10 cellular contexts compared by ENCODE assay signal in the genomic region with DNA sequence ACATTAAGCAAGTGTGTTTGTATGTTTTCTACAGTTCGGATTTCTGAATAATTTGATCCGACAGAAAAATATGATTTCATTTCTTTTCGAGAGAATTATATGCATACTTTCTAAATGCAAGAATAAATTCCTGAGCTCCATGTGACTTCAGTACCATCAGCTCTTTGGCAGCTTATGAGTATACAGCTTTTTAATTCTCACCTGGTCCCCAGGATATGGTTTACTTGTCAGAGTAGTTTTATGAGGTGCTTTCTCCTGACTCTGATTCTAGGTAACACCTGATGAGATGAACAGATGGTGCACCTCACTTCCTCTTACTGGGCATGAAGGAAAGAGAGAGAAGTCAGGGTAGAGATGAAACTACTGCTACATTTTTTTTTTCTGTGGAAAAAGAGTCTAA. TPM values are rescaled to one million over a fixed set of nuclear protein-coding genes. Genes with fewer than 3 reads are reported as not detected.
DNase-seq lines count a peak whose midpoint lies in the region; ATAC-seq and TF ChIP-seq lines count a peak whose summit lies in the region.
"Had no signal": no experiment of that assay in that cellular context is flagged by ENCODE, and none has a peak within 500 bp of the region (broad histone marks: within the 10 kb centered on the region; RNA-seq: fewer than 3 reads in every experiment).

No MANE protein-coding gene starts in this region.

- H3K27me3 Mint-ChIP-seq in dendritic cell treated with granulocyte-macrophage colony-stimulating factor and Interleukin-4, amounts not matched to agents 40 ng/mL and 50 ng/mL, for 4 days, result no peaks in the 10 kb centered on the region

- TF ChIP-seq CTCF in foreskin fibroblast (IDR thresholded peaks at IDR 0.05; ENCODE audit: low read depth, low read length), result no peak

- ATAC-seq in GM19397 (IDR thresholded peaks at IDR 0.05; ENCODE audit: unreplicated experiment) (peak; percentile 42), HG03571 (IDR thresholded peaks at IDR 0.05; ENCODE audit: unreplicated experiment) (peak; percentile 47)

- H3K9me3 Mint-ChIP-seq in dendritic cell treated with granulocyte-macrophage colony-stimulating factor and Interleukin-4, amounts not matched to agents 40 ng/mL and 50 ng/mL, for 4 days, result no peaks in the 10 kb centered on the region

- peak; percentile 38 for DNase-seq in renal cortical epithelial cell (ENCODE audit: low read depth)
- no peak for DNase-seq in NCI-H345 treated with DMSO at 0.1 percent for 48 hours (lab: John Stamatoyannopoulos, UW; ENCODE audit: unreplicated experiment)
- no peak for DNase-seq in Ammon's horn (ENCODE audit: low spot score)
- DNase-seq in foreskin fibroblast, result no peak
- DNase-seq in activated T-cell treated with anti-CD3 and anti-CD28 coated beads for 4 hours, result no peak
- DNase-seq: NCI-H2029 had no signal

- no peak overlapping the region for H3K4me3 Mint-ChIP-seq in dendritic cell treated with granulocyte-macrophage colony-stimulating factor and Interleukin-4, amounts not matched to agents 40 ng/mL and 50 ng/mL, for 4 days
- H3K4me3 Mint-ChIP-seq: activated naive CD8-positive, alpha-beta T cell had no signal

- peak overlapping the region in 1 of 2 donors; percentile 28 for H3K4me3 ChIP-seq in foreskin fibroblast (ENCODE audit: low read depth in 1 of 2, low read length in 2 of 2)

- intact Hi-C loops in dendritic cell treated with granulocyte-macrophage colony-stimulating factor and Interleukin-4, amounts not matched to agents 40 ng/mL and 50 ng/mL, for 4 days (cut with micrococcal nuclease), result loop anchor here (5.0 kb wide), 1 partner anchor 82 kb away; a partner anchor contains a TSS

- H3K4me1 Mint-ChIP-seq in dendritic cell treated with granulocyte-macrophage colony-stimulating factor and Interleukin-4, amounts not matched to agents 40 ng/mL and 50 ng/mL, for 4 days (ENCODE audit: low read depth), result peaks cover 36% of the 10 kb centered on the region

- no peaks in the 10 kb centered on the region for H3K36me3 Mint-ChIP-seq in dendritic cell treated with granulocyte-macrophage colony-stimulating factor and Interleukin-4, amounts not matched to agents 40 ng/mL and 50 ng/mL, for 4 days (ENCODE audit: low read depth)

- H3K27ac Mint-ChIP-seq in dendritic cell treated with granulocyte-macrophage colony-stimulating factor and Interleukin-4, amounts not matched to agents 40 ng/mL and 50 ng/mL, for 4 days, result peak overlapping the region; percentile 79
- H3K27ac Mint-ChIP-seq: activated naive CD8-positive, alpha-beta T cell had no signal

RNA-seq across cellular contexts. Expression of a gene that starts 3.1 kb away (rescaled TPM):
- 27.3 and 91.5 TPM in 2 replicates for total RNA-seq in renal cortical epithelial cell
